Comparison of ENCODE assay signal across 16 cellular contexts in genomic region chr2:135202751-135203150, GRCh38.
DNase-seq lines count a peak whose midpoint lies in the region; ATAC-seq, FAIRE-seq and TF ChIP-seq lines count a peak whose summit lies in the region.
"Had no signal": no experiment of that assay in that cellular context is flagged by ENCODE, and none has a peak within 500 bp of the region (broad histone marks: within the 10 kb centered on the region; RNA-seq: fewer than 3 reads in every experiment).

No MANE protein-coding gene starts in this region.

- H2AFZ ChIP-seq in K562 (ENCODE audit: low read depth, low read length), result no peak overlapping the region
- H2AFZ ChIP-seq: GM23338 had no signal

- H3K79me2 ChIP-seq in K562 (ENCODE audit: control insufficient read depth, insufficient read depth, low read length), result no peaks in the 10 kb centered on the region

- BruUV-seq in K562 (replicated peaks; lab: Mats Ljungman, UMichigan), result no TSS peak

- no peak overlapping the region for H3K27ac ChIP-seq in K562 (ENCODE audit: extremely low read depth, low read depth, low read length)
- peak overlapping the region in 2 of 4 donors; percentile 46 to 54 for H3K27ac ChIP-seq in pancreas
- no peak overlapping the region for H3K27ac ChIP-seq in colonic mucosa
- H3K27ac ChIP-seq: BLaER1 had no signal

- H3K9ac ChIP-seq in K562 (ENCODE audit: insufficient read depth in 1 of 2, low read depth in 2 of 2, low read length in 2 of 2) (no peak overlapping the region), colonic mucosa (ENCODE audit: low read depth in 2 of 2, low read length in 2 of 2) (no peak overlapping the region)
- H3K9ac ChIP-seq: BLaER1 had no signal

- TF ChIP-seq RAD21 in K562 (CRISPR knock-in tag; conservative IDR thresholded peaks at IDR 0.05 in 1 of 2, IDR thresholded peaks at IDR 0.05 in 1 of 2), result no peak

- CTCF ChIA-PET in K562 (lab: Yijun Ruan, JAX; ENCODE audit: low intra/inter-chr PET ratio), result no interaction called here

- no peaks in the 10 kb centered on the region for H3K27me3 ChIP-seq in K562 (ENCODE audit: control insufficient read depth in 2 of 2, insufficient read depth in 2 of 2, low read length in 2 of 2)
- no peaks in the 10 kb centered on the region for H3K27me3 ChIP-seq in pancreas
- H3K27me3 ChIP-seq in colonic mucosa, result no peaks in the 10 kb centered on the region
- H3K27me3 ChIP-seq: BLaER1 had no signal

- no peak overlapping the region for H3K4me3 ChIP-seq in K562
- no peak overlapping the region for H3K4me3 ChIP-seq in pancreas
- no peak overlapping the region for H3K4me3 ChIP-seq in colonic mucosa
- H3K4me3 ChIP-seq: BLaER1, GM23338 had no signal

- in situ Hi-C loops in K562 (cut with MboI), result no loop called here

- H3K9me3 ChIP-seq in K562 (replicated peaks; ENCODE audit: control insufficient read depth, insufficient read depth, low read depth, low read length) (no peaks in the 10 kb centered on the region), pancreas (no peaks in the 10 kb centered on the region), colonic mucosa (no peaks in the 10 kb centered on the region)
- H3K9me3 ChIP-seq: BLaER1 had no signal

- POLR2A ChIA-PET in K562 (lab: Yijun Ruan, JAX), result no interaction called here

- no peak overlapping the region for H3K4me2 ChIP-seq in K562 (ENCODE audit: insufficient read depth, low read length)
- H3K4me2 ChIP-seq: BLaER1, GM23338 had no signal

- FAIRE-seq in K562 (lab: Jason Lieb, UNC), result no peak
- FAIRE-seq in pancreas (lab: Jason Lieb, UNC), result no peak

- DNase-seq in NCI-H146 (lab: John Stamatoyannopoulos, UW) (peak; percentile 4), NCI-H146 treated with DMSO at 0.1 percent for 48 hours (lab: John Stamatoyannopoulos, UW; ENCODE audit: unreplicated experiment) (no peak), K562 (ENCODE audit: extremely low read depth in 1 of 4, low spot score in 3 of 4) (no peak), left kidney (ENCODE audit: low read depth, low spot score) (peak; percentile 88), pancreas (no peak), NCI-H82 treated with DMSO at 0.1 percent for 48 hours (lab: John Stamatoyannopoulos, UW; ENCODE audit: unreplicated experiment) (no peak), colonic mucosa (no peak)
- no peak for DNase-seq in stimulated activated CD8-positive, alpha-beta memory T cell treated with anti-CD3 and anti-CD28 coated beads, Interleukin-4, amount 100 ng/mL, for 48 hours
- DNase-seq: 8988T; EL; NCI-H1436; NCI-H2081 treated with DMSO at 0.1 percent for 48 hours; NCI-H510A treated with DMSO at 0.1 percent for 48 hours; NK-92 treated with Interleukin-12 subunit alpha and Interleukin-12 subunit beta, amount 100 ng/mL, for 24 hours had no signal

- no peak for TF ChIP-seq CTCF in K562 (IDR thresholded peaks at IDR 0.05 in 2 of 3, conservative IDR thresholded peaks at IDR 0.05 in 1 of 3; ENCODE audit: insufficient read depth in 2 of 3, low read depth in 1 of 3, low read length in 3 of 3)
- no peak for TF ChIP-seq CTCF in pancreas (IDR thresholded peaks at IDR 0.05)
- TF ChIP-seq CTCF in colonic mucosa (IDR thresholded peaks at IDR 0.05), result no peak

- no peaks in the 10 kb centered on the region for H3K9me1 ChIP-seq in K562 (ENCODE audit: control insufficient read depth, insufficient read depth, low read length)

- intact Hi-C loops in K562 (cut with micrococcal nuclease), result no loop called here
- intact Hi-C loops in pancreas (cut with DNase I), result no loop called here
- intact Hi-C loops in colonic mucosa (cut with DNase I), result no loop called here

- H3K4me1 ChIP-seq in K562 (replicated peaks in 1 of 2; ENCODE audit: control insufficient read depth in 2 of 2, insufficient read depth in 2 of 2, low read length in 2 of 2), result no peaks in the 10 kb centered on the region
- peaks cover 0 to 12% (median 0%) of the 10 kb centered on the region in 3 donors for H3K4me1 ChIP-seq in pancreas
- no peaks in the 10 kb centered on the region for H3K4me1 ChIP-seq in colonic mucosa

- TF ChIP-seq POLR2A in K562 (conservative IDR thresholded peaks at IDR 0.05), result no peak

- no peaks in the 10 kb centered on the region for H4K20me1 ChIP-seq in K562 (replicated peaks; ENCODE audit: control insufficient read depth, insufficient read depth, low read length)
- H4K20me1 ChIP-seq: BLaER1 had no signal

- H3K36me3 ChIP-seq in K562 (ENCODE audit: control insufficient read depth, insufficient read depth, low read length) (peaks cover 4% of the 10 kb centered on the region; the same call in 1 of the 3 replicates), pancreas (no peaks in the 10 kb centered on the region), colonic mucosa (no peaks in the 10 kb centered on the region)

- ATAC-seq in K562, result no peak
- ATAC-seq in pancreas, result peak; percentile 51 to 81 (median 78)
- ATAC-seq: GM23338 had no signal

- no peak for TF ChIP-seq EP300 in K562 (IDR thresholded peaks at IDR 0.05; ENCODE audit: low read length)

TF ChIP-seq in K562, 482 proteins besides CTCF, POLR2A, EP300 and RAD21 (continues in another document):
- TF ChIP-seq HMGXB4 (CRISPR knock-in tag; IDR thresholded peaks at IDR 0.05) (no peak), ZNF79 (CRISPR knock-in tag; IDR thresholded peaks at IDR 0.05; ENCODE audit: low read depth) (no peak), ZBTB11 (CRISPR knock-in tag; IDR thresholded peaks at IDR 0.05) (no peak), STAG1 (CRISPR knock-in tag; IDR thresholded peaks at IDR 0.05; ENCODE audit: borderline replicate concordance) (no peak), ZNF408 (CRISPR knock-in tag; IDR thresholded peaks at IDR 0.05; ENCODE audit: low read depth) (no peak), TAF15 (IDR thresholded peaks at IDR 0.05; ENCODE audit: low read depth, low read length) (no peak), PHF8 (IDR thresholded peaks at IDR 0.05; ENCODE audit: borderline replicate concordance, low read length) (no peak), MECOM (CRISPR knock-in tag; IDR thresholded peaks at IDR 0.05) (no peak), PTBP1 (IDR thresholded peaks at IDR 0.05; ENCODE audit: low read depth, low read length) (no peak), ZNF146 (CRISPR knock-in tag; IDR thresholded peaks at IDR 0.05; ENCODE audit: unreplicated experiment) (no peak), ZNF75A (CRISPR knock-in tag; IDR thresholded peaks at IDR 0.05) (no peak), PRPF4 (IDR thresholded peaks at IDR 0.05; ENCODE audit: insufficient read depth, low read depth, low read length, poor library complexity, severe bottlenecking) (no peak), U2AF1 (optimal IDR thresholded peaks at IDR 0.05; ENCODE audit: low read depth, low read length) (no peak), NKRF (IDR thresholded peaks at IDR 0.05; ENCODE audit: borderline replicate concordance) (no peak)

Comparison
In these comparisons a context has a peak if more than half of its experiments do, and no peak if none do; other contexts are left out.
1. DNase-seq: peak in NCI-H146 (single experiment) and left kidney (single experiment); none in NCI-H146 treated with DMSO at 0.1 percent for 48 hours (single experiment), K562 (0 of 4), pancreas (0 of 6), stimulated activated CD8-positive, alpha-beta memory T cell treated with anti-CD3 and anti-CD28 coated beads, Interleukin-4, amount 100 ng/mL, for 48 hours (single experiment), NCI-H82 treated with DMSO at 0.1 percent for 48 hours (single experiment) and colonic mucosa (single experiment).